Comparison of ENCODE assay signal across 8 cellular contexts in the genomic region with DNA sequence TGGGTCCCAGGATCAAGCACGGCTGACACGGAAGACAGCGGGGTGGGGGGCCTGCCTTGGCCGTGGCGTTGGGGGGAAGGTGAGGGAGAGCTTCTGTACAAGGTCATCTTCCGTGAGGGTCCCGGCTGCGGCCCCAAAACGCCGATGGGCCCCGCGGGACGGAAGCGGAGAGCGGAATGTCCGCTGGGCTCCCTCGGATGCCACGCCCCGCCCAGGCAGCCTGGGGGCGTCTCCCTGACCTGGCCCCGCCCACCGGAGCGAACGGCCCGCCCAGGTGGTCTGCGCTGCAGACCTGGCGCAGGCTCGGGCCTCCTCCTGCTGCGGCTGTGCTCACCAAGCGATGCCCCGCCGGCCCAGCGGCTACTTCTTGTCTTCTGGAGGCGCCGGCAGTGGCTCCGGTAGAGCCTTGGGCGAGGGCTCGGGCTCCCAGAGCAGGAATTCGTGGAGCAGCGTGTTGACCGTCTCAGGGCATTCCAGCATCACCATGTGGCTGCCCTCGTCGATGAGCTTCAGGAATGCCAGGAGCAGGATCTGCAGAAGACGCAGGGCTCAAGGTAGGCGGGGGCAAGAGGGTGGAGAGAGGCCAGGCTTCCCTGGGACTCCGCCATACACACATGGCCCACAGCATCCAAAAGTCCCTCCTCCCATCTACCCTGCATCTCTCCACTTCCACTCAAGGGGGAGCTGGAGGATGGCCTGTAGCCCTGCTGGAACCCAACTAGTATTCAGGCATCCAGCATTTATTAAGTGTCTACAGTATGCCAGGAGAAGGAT. TPM values are rescaled to one million over a fixed set of nuclear protein-coding genes. Genes with fewer than 3 reads are reported as not detected.
DNase-seq lines count a peak whose midpoint lies in the region; ATAC-seq and TF ChIP-seq lines count a peak whose summit lies in the region.

No MANE protein-coding gene starts in this region.

- peaks cover 0 to 5% (median 0%) of the 10 kb centered on the region in 5 donors for H3K27me3 Mint-ChIP-seq in naive thymus-derived CD4-positive, alpha-beta T cell

- H3K27ac Mint-ChIP-seq in naive thymus-derived CD4-positive, alpha-beta T cell, result peak overlapping the region; percentile 33 to 87 (median 77)

- peaks cover 0 to 4% (median 0%) of the 10 kb centered on the region in 11 donors for H3K9me3 Mint-ChIP-seq in naive thymus-derived CD4-positive, alpha-beta T cell

- H3K4me1 Mint-ChIP-seq in naive thymus-derived CD4-positive, alpha-beta T cell, result peaks cover 0 to 7% (median 5%) of the 10 kb centered on the region in 7 donors

- H3K4me2 ChIP-seq in OCI-LY7 (ENCODE audit: low read length), result peak overlapping the region; percentile 88

- TF ChIP-seq CTCF in 22Rv1 (IDR thresholded peaks at IDR 0.05) (peak; percentile 83), OCI-LY7 (conservative IDR thresholded peaks at IDR 0.05; ENCODE audit: low read length) (peak; percentile 78), esophagus squamous epithelium (IDR thresholded peaks at IDR 0.05) (peak; percentile 60 to 85 (median 66))

- no peaks in the 10 kb centered on the region for H4K20me1 ChIP-seq in OCI-LY7 (ENCODE audit: insufficient read depth, low read length)

- H3K36me3 ChIP-seq in OCI-LY7 (ENCODE audit: insufficient read depth, low read length) (peaks cover 16% of the 10 kb centered on the region; the same call in 1 of the 2 replicates), esophagus squamous epithelium (peaks cover 0 to 7% (median 0%) of the 10 kb centered on the region in 3 donors)
- peaks cover 0 to 6% (median 0%) of the 10 kb centered on the region in 3 experiments for H3K36me3 ChIP-seq in naive thymus-derived CD4-positive, alpha-beta T cell (ENCODE audit: control insufficient read depth in 2 of 3, insufficient read depth in 3 of 3, low read length in 3 of 3)

- BruUV-seq in OCI-LY7 (replicated peaks; lab: Mats Ljungman, UMichigan), result no TSS peak

- CTCF ChIA-PET in OCI-LY7 (lab: Charles Lee; ENCODE audit: unreplicated experiment), result interaction anchor here (0.6 kb wide), 1 partner anchor 8 kb away, joined by 3 read pairs; no protein-coding TSS in a partner anchor
- CTCF ChIA-PET in naive thymus-derived CD4-positive, alpha-beta T cell (lab: Charles Lee), result interaction anchor here (0.7 to 5.4 kb wide), 13 partner anchors 13 to 227 kb away, joined by 3 to 31 read pairs (median 4); a partner anchor contains a TSS

- H3K4me3 Mint-ChIP-seq in naive thymus-derived CD4-positive, alpha-beta T cell, result peak overlapping the region; percentile 83 to 93 (median 92)

- no peaks in the 10 kb centered on the region for H3K9me2 ChIP-seq in OCI-LY7 (ENCODE audit: insufficient read depth, low read length)

- TF ChIP-seq POLR2A in GM15510 (IDR thresholded peaks at IDR 0.05; ENCODE audit: borderline replicate concordance, extremely low read depth, insufficient read length) (peak; percentile 64), esophagus squamous epithelium (IDR thresholded peaks at IDR 0.05) (peak in 1 of 4 donors; percentile 34)

- DNase-seq in OCI-LY7 (ENCODE audit: low spot score) (peak; percentile 87), esophagus squamous epithelium (lab: John Stamatoyannopoulos, UW) (no peak)
- peak; percentile 86 for DNase-seq in activated T-cell treated with anti-CD3 and anti-CD28 coated beads, Interleukin-2, amount 50 U/mL, for 1 hour
- DNase-seq in naive thymus-derived CD4-positive, alpha-beta T cell, result peak; percentile 71 to 88 (median 79)
- DNase-seq in stimulated activated naive CD8-positive, alpha-beta T cell treated with anti-CD3 and anti-CD28 coated beads, Interleukin-15, Interleukin-2, amounts not matched to agents 100 U/mL and 50 U/mL, for 24 hours, result peak; percentile 90

- 0% methylated on average over 2 to 16 of the region's 46 CpGs for WGBS in esophagus squamous epithelium, 2 donors

- H3K27ac ChIP-seq in 22Rv1 (peak overlapping the region; percentile 88), OCI-LY7 (ENCODE audit: low read depth, low read length, poor library complexity, severe bottlenecking) (peak overlapping the region; percentile 63), esophagus squamous epithelium (peak overlapping the region; percentile 68 to 88 (median 79))
- H3K27ac ChIP-seq in naive thymus-derived CD4-positive, alpha-beta T cell (ENCODE audit: low read depth, low read length), result peak overlapping the region; percentile 55

- peak overlapping the region; percentile 77 for H3K4me3 ChIP-seq in OCI-LY7 (ENCODE audit: low read depth, low read length, poor library complexity, severe bottlenecking)
- peak overlapping the region; percentile 54 to 72 (median 65) for H3K4me3 ChIP-seq in esophagus squamous epithelium
- peak overlapping the region; percentile 80 for H3K4me3 ChIP-seq in naive thymus-derived CD4-positive, alpha-beta T cell (ENCODE audit: low read length)

- POLR2A ChIA-PET in OCI-LY7 (lab: Charles Lee), result interaction anchor here (0.6 to 1.5 kb wide), 3 partner anchors 14 to 58 kb away, joined by 3 to 6 read pairs (median 4); no protein-coding TSS in a partner anchor
- POLR2A ChIA-PET in naive thymus-derived CD4-positive, alpha-beta T cell (lab: Charles Lee), result interaction anchor here (0.6 to 2.1 kb wide), 11 partner anchors 10 to 99 kb away, joined by 3 to 18 read pairs (median 4); a partner anchor contains a TSS

- peak; percentile 71 for ATAC-seq in HG02970 (IDR thresholded peaks at IDR 0.05; ENCODE audit: low FRiP score, unreplicated experiment)
- ATAC-seq in naive thymus-derived CD4-positive, alpha-beta T cell, result peak; percentile 97
- peak; percentile 93 for ATAC-seq in stimulated activated naive CD8-positive, alpha-beta T cell treated with anti-CD3 and anti-CD28 coated beads, Interleukin-15, Interleukin-2, amounts not matched to agents 100 U/mL and 50 U/mL, for 24 hours

- peaks cover 27% of the 10 kb centered on the region for H3K4me1 ChIP-seq in OCI-LY7 (ENCODE audit: insufficient read depth, low read length, poor library complexity, severe bottlenecking)
- H3K4me1 ChIP-seq in esophagus squamous epithelium, result peaks cover 8 to 34% (median 8%) of the 10 kb centered on the region in 3 donors
- H3K4me1 ChIP-seq in naive thymus-derived CD4-positive, alpha-beta T cell (ENCODE audit: control insufficient read depth in 2 of 2, insufficient read depth in 2 of 2, low read length in 2 of 2), result peaks cover 0 to 5% of the 10 kb centered on the region in 2 donors

- H3K27me3 ChIP-seq in esophagus squamous epithelium, result peaks cover 0 to 11% (median 0%) of the 10 kb centered on the region in 4 donors
- no peaks in the 10 kb centered on the region for H3K27me3 ChIP-seq in naive thymus-derived CD4-positive, alpha-beta T cell (ENCODE audit: control insufficient read depth in 2 of 2, insufficient read depth in 2 of 2, low read length in 2 of 2)

- peak overlapping the region; percentile 77 for H2AFZ ChIP-seq in OCI-LY7 (ENCODE audit: low read length)

- intact Hi-C loops in OCI-LY7 (cut with micrococcal nuclease; ENCODE audit: unreplicated experiment), result loop anchor here (1.0 kb wide), 3 partner anchors 13 to 94 kb away; a partner anchor contains a TSS
- intact Hi-C loops in esophagus squamous epithelium (cut with DNase I), result loop anchor here (10.0 kb wide), 1 partner anchor 92 kb away; no protein-coding TSS in a partner anchor
- intact Hi-C loops in naive thymus-derived CD4-positive, alpha-beta T cell (cut with micrococcal nuclease), result loop anchor here (1.0 kb wide), 11 partner anchors 13 to 178 kb away; a partner anchor contains a TSS

- no peaks in the 10 kb centered on the region for H3K9me3 ChIP-seq in OCI-LY7 (ENCODE audit: low read length)
- H3K9me3 ChIP-seq in esophagus squamous epithelium, result no peaks in the 10 kb centered on the region
- H3K9me3 ChIP-seq in naive thymus-derived CD4-positive, alpha-beta T cell (ENCODE audit: control insufficient read depth in 2 of 3, low read length in 3 of 3), result no peaks in the 10 kb centered on the region

- H3K36me3 Mint-ChIP-seq in naive thymus-derived CD4-positive, alpha-beta T cell, result peaks cover 0 to 2% (median 0%) of the 10 kb centered on the region in 5 donors

- peaks cover 10% of the 10 kb centered on the region; the same call in 1 of the 2 replicates for H3K79me2 ChIP-seq in OCI-LY7 (ENCODE audit: insufficient read depth, low read depth, low read length)

RNA-seq across cellular contexts. Expression of a gene that starts 10.7 kb away (rescaled TPM):
- 11.6 TPM in 2 replicates for total RNA-seq in OCI-LY7 (2014; rRNA removed; shearing (Covaris generic))
- 17.3 and 18.9 TPM in 2 replicates for total RNA-seq in OCI-LY7 (2022)
- 1 to 10 TPM; 2.0 to 8.4 (median 5.2) TPM for total RNA-seq in esophagus squamous epithelium
- 10 to 100 TPM in 2 of 5 experiments, 1 to 10 TPM in 3; 7.0 to 12.3 (median 9.5) TPM for total RNA-seq in naive thymus-derived CD4-positive, alpha-beta T cell
- 10 to 100 TPM in 1 of 2 donors, 1 to 10 TPM in 1; 7.5 to 12.4 TPM for polyA plus RNA-seq in naive thymus-derived CD4-positive, alpha-beta T cell

RNA-seq across cellular contexts. Expression of a gene that starts 10.8 kb away (rescaled TPM):
- total RNA-seq in OCI-LY7 (2014; rRNA removed; shearing (Covaris generic)), result 35.2 and 45.1 TPM in 2 replicates
- total RNA-seq in OCI-LY7 (2022) (53.7 and 59.4 TPM in 2 replicates), esophagus squamous epithelium (under 1 TPM in 3 of 4 donors, not detected in 1; 0.12 to 0.57 (median 0.22) TPM)
- total RNA-seq in naive thymus-derived CD4-positive, alpha-beta T cell, result 1 to 10 TPM; 2.3 to 5.5 (median 3.4) TPM
- under 1 TPM in 1 of 2 donors, not detected in 1; 0.29 TPM for polyA plus RNA-seq in naive thymus-derived CD4-positive, alpha-beta T cell

RNA-seq across cellular contexts. Expression of a gene that starts 13.2 kb away (rescaled TPM):
- 174 and 182 TPM in 2 replicates for total RNA-seq in OCI-LY7 (2014; rRNA removed; shearing (Covaris generic))
- 168 and 173 TPM in 2 replicates for total RNA-seq in OCI-LY7 (2022)
- total RNA-seq in esophagus squamous epithelium, result 10 to 100 TPM; 91.1 to 97.2 (median 92.8) TPM
- 10 to 100 TPM; 37.0 to 76.0 (median 73.3) TPM for total RNA-seq in naive thymus-derived CD4-positive, alpha-beta T cell
- 100 to 1,000 TPM; 203 to 217 TPM for polyA plus RNA-seq in naive thymus-derived CD4-positive, alpha-beta T cell

RNA-seq across cellular contexts. Expression of a gene that starts 16.9 kb away (rescaled TPM):
- total RNA-seq in OCI-LY7 (2014; rRNA removed; shearing (Covaris generic)), result 36.6 and 39.2 TPM in 2 replicates
- 48.8 and 57.9 TPM in 2 replicates for total RNA-seq in OCI-LY7 (2022)
- total RNA-seq in esophagus squamous epithelium, result 10 to 100 TPM; 16.4 to 29.0 (median 22.7) TPM
- 10 to 100 TPM; 31.6 to 41.9 (median 39.5) TPM for total RNA-seq in naive thymus-derived CD4-positive, alpha-beta T cell
- 10 to 100 TPM; 19.7 to 30.9 TPM for polyA plus RNA-seq in naive thymus-derived CD4-positive, alpha-beta T cell

RNA-seq across cellular contexts. Expression of a gene that starts 25.2 kb away (rescaled TPM):
- total RNA-seq in OCI-LY7 (2014; rRNA removed; shearing (Covaris generic)), result 79.0 and 79.7 TPM in 2 replicates
- total RNA-seq in OCI-LY7 (2022) (107 and 118 TPM in 2 replicates), esophagus squamous epithelium (10 to 100 TPM; 29.1 to 55.8 (median 53.1) TPM)
- 100 to 1,000 TPM in 2 of 5 experiments, 10 to 100 TPM in 3; 72.4 to 111 (median 95.6) TPM for total RNA-seq in naive thymus-derived CD4-positive, alpha-beta T cell
- 100 to 1,000 TPM in 1 of 2 donors, 10 to 100 TPM in 1; 94.9 to 110 TPM for polyA plus RNA-seq in naive thymus-derived CD4-positive, alpha-beta T cell

Comparison
In these comparisons a context has a peak if more than half of its experiments do, and no peak if none do; other contexts are left out.
1. RNA of a gene that starts 10.8 kb away (total RNA-seq): 35.2 to 59.4 TPM in OCI-LY7; 2.3 to 5.5 TPM in naive thymus-derived CD4-positive, alpha-beta T cell and 0.12 to 0.57 TPM in esophagus squamous epithelium; every median in the first group is over 4 times any median in the second.
2. Peak in every context shown above with its lines, with median percentiles within 50 percentile points of each other: H3K27ac ChIP-seq, CTCF ChIP-seq, ATAC-seq and H3K4me3 ChIP-seq.